Comparison of ENCODE assay signal across 23 cellular contexts in genomic region chr2:100781009-100781325, GRCh38.
"Had no signal": no experiment of that assay in that cellular context is flagged by ENCODE, and none has a peak within 500 bp of the region (broad histone marks: within the 10 kb centered on the region; RNA-seq: fewer than 3 reads in every experiment).

No MANE protein-coding gene starts in this region.

- H3K27ac ChIP-seq: cardiac muscle cell, upper lobe of left lung, vagina had no signal

- H3K27ac Mint-ChIP-seq: activated CD4-positive, alpha-beta T cell treated with anti-CD3 and anti-CD28 coated beads for 36 hours; activated naive CD4-positive, alpha-beta T cell treated with anti-CD3 and anti-CD28 coated beads, Interleukin-2, amount 50 U/mL, for 72 hours; activated T-cell treated with anti-CD3 and anti-CD28 coated beads, Interleukin-2, amount 50 U/mL, for 72 hours; effector memory CD8-positive, alpha-beta T cell; natural killer cell treated with Interleukin-12 subunit alpha and Interleukin-12 subunit beta and Interleukin-15 and Interleukin-18, amount 100 ng/mL, for 72 hours; stimulated activated memory B cell treated with anti-CD40 and anti-IgM and Interleukin-4, amounts not matched to agents 10 μg/mL and 1 μg/mL and 100 μg/mL, for 72 hours; stimulated activated naive CD8-positive, alpha-beta T cell treated with anti-CD3 and anti-CD28 coated beads, Interleukin-15, amount 100 ng/mL, for 72 hours had no signal

- H3K4me1 ChIP-seq: vagina had no signal

- H3K36me3 Mint-ChIP-seq: activated naive CD4-positive, alpha-beta T cell treated with anti-CD3 and anti-CD28 coated beads, Interleukin-2, amount 50 U/mL, for 72 hours; natural killer cell treated with Interleukin-12 subunit alpha and Interleukin-12 subunit beta and Interleukin-15 and Interleukin-18, amount 100 ng/mL, for 72 hours; stimulated activated memory B cell treated with anti-CD40 and anti-IgM and Interleukin-4, amounts not matched to agents 10 μg/mL and 1 μg/mL and 100 μg/mL, for 72 hours had no signal

- H3K27me3 ChIP-seq: cardiac muscle cell, upper lobe of left lung, vagina had no signal

- H3K4me2 ChIP-seq: smooth muscle cell had no signal

- H3K27me3 Mint-ChIP-seq: activated CD4-positive, alpha-beta T cell treated with anti-CD3 and anti-CD28 coated beads for 36 hours; stimulated activated naive CD8-positive, alpha-beta T cell treated with anti-CD3 and anti-CD28 coated beads, Interleukin-15, amount 100 ng/mL, for 72 hours had no signal

- H3K9me3 Mint-ChIP-seq: activated naive CD4-positive, alpha-beta T cell treated with anti-CD3 and anti-CD28 coated beads, Interleukin-2, amount 50 U/mL, for 72 hours; activated T-cell treated with anti-CD3 and anti-CD28 coated beads, Interleukin-2, amount 50 U/mL, for 72 hours; effector memory CD8-positive, alpha-beta T cell; natural killer cell treated with Interleukin-12 subunit alpha and Interleukin-12 subunit beta and Interleukin-15 and Interleukin-18, amount 100 ng/mL, for 72 hours; stimulated activated memory B cell treated with anti-CD40 and anti-IgM and Interleukin-4, amounts not matched to agents 10 μg/mL and 1 μg/mL and 100 μg/mL, for 72 hours; stimulated activated naive CD8-positive, alpha-beta T cell treated with anti-CD3 and anti-CD28 coated beads, Interleukin-15, amount 100 ng/mL, for 72 hours had no signal

- H3K4me3 ChIP-seq: cardiac muscle cell, lung, mucosa of descending colon, smooth muscle cell, upper lobe of left lung, vagina had no signal

- H3K9me3 ChIP-seq: mucosa of descending colon, upper lobe of left lung, vagina had no signal

- ATAC-seq: activated CD4-positive, alpha-beta T cell treated with anti-CD3 and anti-CD28 coated beads for 36 hours; activated naive CD4-positive, alpha-beta T cell treated with anti-CD3 and anti-CD28 coated beads, Interleukin-2, amount 50 U/mL, for 72 hours; activated T-cell treated with anti-CD3 and anti-CD28 coated beads, Interleukin-2, amount 50 U/mL, for 72 hours; effector memory CD8-positive, alpha-beta T cell; natural killer cell treated with Interleukin-12 subunit alpha and Interleukin-12 subunit beta and Interleukin-15 and Interleukin-18, amount 100 ng/mL, for 72 hours; stimulated activated memory B cell treated with anti-CD40 and anti-IgM and Interleukin-4, amounts not matched to agents 10 μg/mL and 1 μg/mL and 100 μg/mL, for 72 hours; stimulated activated naive CD8-positive, alpha-beta T cell treated with anti-CD3 and anti-CD28 coated beads, Interleukin-15, amount 100 ng/mL, for 72 hours had no signal

- H3K4me3 Mint-ChIP-seq: activated CD4-positive, alpha-beta T cell treated with anti-CD3 and anti-CD28 coated beads for 36 hours; activated T-cell treated with anti-CD3 and anti-CD28 coated beads, Interleukin-2, amount 50 U/mL, for 72 hours; effector memory CD8-positive, alpha-beta T cell; natural killer cell treated with Interleukin-12 subunit alpha and Interleukin-12 subunit beta and Interleukin-15 and Interleukin-18, amount 100 ng/mL, for 72 hours; stimulated activated memory B cell treated with anti-CD40 and anti-IgM and Interleukin-4, amounts not matched to agents 10 μg/mL and 1 μg/mL and 100 μg/mL, for 72 hours; stimulated activated naive CD8-positive, alpha-beta T cell treated with anti-CD3 and anti-CD28 coated beads, Interleukin-15, amount 100 ng/mL, for 72 hours had no signal

- H3K36me3 ChIP-seq: cardiac muscle cell, upper lobe of left lung, vagina had no signal

- DNase-seq: activated CD4-positive, alpha-beta T cell treated with anti-CD3 and anti-CD28 coated beads for 36 hours; activated CD4-positive, alpha-beta T cell treated with anti-CD3 and anti-CD28 coated beads, Interleukin-2, amount 50 U/mL, for 4 hours; activated CD4-positive, CD25-positive, alpha-beta regulatory T cell; activated naive CD4-positive, alpha-beta T cell; activated T-cell treated with anti-CD3 and anti-CD28 coated beads for 4 hours; activated T-cell treated with anti-CD3 and anti-CD28 coated beads, Interleukin-2, amount 50 U/mL, for 72 hours; cortex of kidney; effector memory CD8-positive, alpha-beta T cell; mucosa of descending colon; retina; stimulated activated CD4-positive, alpha-beta T cell treated with anti-CD3 and anti-CD28 coated beads, Interleukin-1b, Interleukin-23, amount 100 ng/mL, for 48 hours; stimulated activated CD4-positive, alpha-beta T cell treated with anti-CD3 and anti-CD28 coated beads, Interleukin-4, amount 100 ng/mL, for 4 hours; stimulated activated CD8-positive, alpha-beta memory T cell treated with anti-CD3 and anti-CD28 coated beads, Interleukin-4, amount 100 ng/mL, for 48 hours; stimulated activated naive CD8-positive, alpha-beta T cell treated with anti-CD3 and anti-CD28 coated beads, Interleukin-15, amount 100 ng/mL, for 72 hours; substantia nigra had no signal

- H3K4me1 Mint-ChIP-seq: activated CD4-positive, alpha-beta T cell treated with anti-CD3 and anti-CD28 coated beads for 36 hours; stimulated activated memory B cell treated with anti-CD40 and anti-IgM and Interleukin-4, amounts not matched to agents 10 μg/mL and 1 μg/mL and 100 μg/mL, for 72 hours; stimulated activated naive CD8-positive, alpha-beta T cell treated with anti-CD3 and anti-CD28 coated beads, Interleukin-15, amount 100 ng/mL, for 72 hours had no signal
